8 cellular contexts compared by ENCODE assay signal in genomic region chr11:102010776-102011500, GRCh38. TPM values are rescaled to one million over a fixed set of nuclear protein-coding genes. Genes with fewer than 3 reads are reported as not detected.
A peak's percentile ranks its signal among the peaks of the same experiment; 100 is the strongest.
DNase-seq lines count a peak whose midpoint lies in the region; ATAC-seq and TF ChIP-seq lines count a peak whose summit lies in the region.

No MANE protein-coding gene starts in this region.

- peaks cover 9% of the 10 kb centered on the region for H3K27me3 Mint-ChIP-seq in activated T-cell treated with anti-CD3 and anti-CD28 coated beads, Interleukin-2, amount 50 U/mL, for 4 hours (ENCODE audit: low read depth)

- DNase-seq in ELR (ENCODE audit: low read depth) (peak; percentile 97), SJCRH30 (peak; percentile 68 to 69), foreskin fibroblast (peak; percentile 85 to 94), posterior vena cava (ENCODE audit: low spot score) (peak; percentile 93)
- no peak for DNase-seq in activated T-cell treated with anti-CD3 and anti-CD28 coated beads, Interleukin-2, amount 50 U/mL, for 4 hours

- H3K4me3 ChIP-seq in SJCRH30 = no peak overlapping the region
- no peak overlapping the region for H3K4me3 ChIP-seq in foreskin fibroblast (ENCODE audit: low read depth in 1 of 2, low read length in 2 of 2)

- no peaks in the 10 kb centered on the region for H3K36me3 ChIP-seq in SJCRH30

- ATAC-seq in HG02884 (IDR thresholded peaks at IDR 0.05; ENCODE audit: unreplicated experiment) (no peak), HG03442 (IDR thresholded peaks at IDR 0.05; ENCODE audit: unreplicated experiment) (no peak), HG03520 (IDR thresholded peaks at IDR 0.05; ENCODE audit: unreplicated experiment) (no peak)
- no peak for ATAC-seq in activated T-cell treated with anti-CD3 and anti-CD28 coated beads, Interleukin-2, amount 50 U/mL, for 4 hours

- H3K4me1 ChIP-seq in SJCRH30 = peaks cover 4% of the 10 kb centered on the region; the same call in 1 of the 2 replicates

- intact Hi-C loops in posterior vena cava (cut with DNase I) = no loop called here

- no peak for TF ChIP-seq CTCF in foreskin fibroblast (IDR thresholded peaks at IDR 0.05; ENCODE audit: low read depth, low read length)

- no peak overlapping the region for H3K4me3 Mint-ChIP-seq in activated T-cell treated with anti-CD3 and anti-CD28 coated beads, Interleukin-2, amount 50 U/mL, for 4 hours

- H3K36me3 Mint-ChIP-seq in activated T-cell treated with anti-CD3 and anti-CD28 coated beads, Interleukin-2, amount 50 U/mL, for 4 hours (ENCODE audit: insufficient read depth) = no peaks in the 10 kb centered on the region

- H3K27ac ChIP-seq in SJCRH30 = no peak overlapping the region

- no peaks in the 10 kb centered on the region for H3K4me1 Mint-ChIP-seq in activated T-cell treated with anti-CD3 and anti-CD28 coated beads, Interleukin-2, amount 50 U/mL, for 4 hours (ENCODE audit: low read depth)

- H3K9me3 ChIP-seq in SJCRH30 (replicated peaks) = no peaks in the 10 kb centered on the region

- H3K9me3 Mint-ChIP-seq in activated T-cell treated with anti-CD3 and anti-CD28 coated beads, Interleukin-2, amount 50 U/mL, for 4 hours = no peaks in the 10 kb centered on the region

- no peaks in the 10 kb centered on the region for H3K27me3 ChIP-seq in SJCRH30

RNA-seq across cellular contexts. Expression of gene CFAP300, which starts 36.3 kb away (rescaled TPM):
- total RNA-seq in SJCRH30 (2014; rRNA removed; shearing (Covaris generic)) = not detected in 2 replicates
- 1 to 10 TPM; 5.6 to 6.9 TPM for total RNA-seq in posterior vena cava
- not detected for total RNA-seq in activated T-cell treated with anti-CD3 and anti-CD28 coated beads, Interleukin-2, amount 50 U/mL, for 4 hours
